11 cellular contexts compared by ENCODE assay signal in the genomic region with DNA sequence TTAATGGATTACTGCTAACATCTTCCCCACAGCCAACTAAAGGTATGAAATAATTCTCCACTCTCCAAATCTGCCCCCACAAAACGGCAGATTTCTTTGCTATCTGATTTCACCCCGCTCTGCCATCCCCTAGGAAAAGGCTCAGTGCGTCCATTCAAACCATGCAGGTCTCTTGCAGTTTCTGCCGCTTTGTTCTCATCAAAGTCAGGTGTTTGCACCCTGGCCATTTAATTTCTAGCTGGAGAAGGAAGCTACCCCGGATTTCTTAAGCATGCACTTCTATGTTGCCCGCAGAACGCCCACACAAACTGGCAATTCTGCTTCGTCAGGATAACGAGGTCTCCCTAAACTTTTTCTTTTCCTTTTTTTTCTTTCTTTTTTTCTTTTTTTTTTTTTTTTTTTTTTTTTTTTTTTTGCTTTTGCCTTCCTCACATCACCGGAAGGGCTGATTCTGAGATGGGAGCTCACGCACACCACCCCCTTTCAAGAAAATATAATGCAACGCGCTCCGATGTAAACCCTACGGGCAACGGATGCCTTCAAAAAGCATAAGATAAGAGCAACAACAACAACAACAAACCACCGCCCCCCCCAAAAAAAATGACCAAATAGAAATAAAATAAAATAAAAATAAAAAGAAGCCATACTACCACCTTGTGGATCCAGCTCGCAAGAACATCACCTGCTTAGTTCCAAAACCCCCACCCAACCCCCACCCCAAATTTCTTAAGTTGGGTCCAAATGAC. TPM values are rescaled to one million over a fixed set of nuclear protein-coding genes. Genes with fewer than 3 reads are reported as not detected.
A peak's percentile ranks its signal among the peaks of the same experiment; 100 is the strongest.
DNase-seq lines count a peak whose midpoint lies in the region; ATAC-seq and TF ChIP-seq lines count a peak whose summit lies in the region.
"Had no signal": no experiment of that assay in that cellular context is flagged by ENCODE, and none has a peak within 500 bp of the region (broad histone marks: within the 10 kb centered on the region; RNA-seq: fewer than 3 reads in every experiment).

No MANE protein-coding gene starts in this region.

- no peak overlapping the region for H2AFZ ChIP-seq in smooth muscle cell (ENCODE audit: low read depth)

- H3K27ac ChIP-seq in iPS-18a (ENCODE audit: low read length) (peak overlapping the region; percentile 19), smooth muscle cell (ENCODE audit: low read depth) (no peak overlapping the region)
- H3K27ac ChIP-seq: thoracic aorta had no signal

- 43% methylated on average over 18 of the region's 18 CpGs for WGBS in smooth muscle cell (ENCODE audit: low lambda C conversion rate)

- H3K79me2 ChIP-seq in smooth muscle cell (ENCODE audit: low read depth): no peaks in the 10 kb centered on the region

- H3K36me3 ChIP-seq in iPS-18a (ENCODE audit: control insufficient read depth, low read depth, low read length) (no peaks in the 10 kb centered on the region), smooth muscle cell (ENCODE audit: low read depth) (no peaks in the 10 kb centered on the region)
- H3K36me3 ChIP-seq: thoracic aorta had no signal

- no peaks in the 10 kb centered on the region for H4K20me1 ChIP-seq in smooth muscle cell (ENCODE audit: low read depth)

- H3K4me1 ChIP-seq in iPS-18a (ENCODE audit: control insufficient read depth, low read depth, low read length): peaks cover 31% of the 10 kb centered on the region
- H3K4me1 ChIP-seq in smooth muscle cell (ENCODE audit: low read depth): peaks cover 6% of the 10 kb centered on the region

- peak overlapping the region; percentile 83 for H3K4me2 ChIP-seq in smooth muscle cell

- no peak for TF ChIP-seq CTCF in smooth muscle cell (IDR thresholded peaks at IDR 0.05; ENCODE audit: borderline replicate concordance, insufficient read depth, poor library complexity, severe bottlenecking)

- peak overlapping the region; percentile 91 for H3K4me3 ChIP-seq in iPS-18a (ENCODE audit: low read length)
- peak overlapping the region; percentile 64 for H3K4me3 ChIP-seq in smooth muscle cell

- DNase-seq in NCI-H146 (lab: John Stamatoyannopoulos, UW) (peak; percentile 9), NCI-H146 treated with DMSO at 0.1 percent for 48 hours (lab: John Stamatoyannopoulos, UW; ENCODE audit: unreplicated experiment) (no peak), SK-N-DZ (ENCODE audit: low spot score) (peak; percentile 35), smooth muscle cell (lab: John Stamatoyannopoulos, UW; ENCODE audit: unreplicated experiment) (no peak), DMS 273 treated with DMSO at 0.1 percent for 48 hours (lab: John Stamatoyannopoulos, UW) (no peak)

- H3F3A ChIP-seq in smooth muscle cell (ENCODE audit: low read depth): no peaks in the 10 kb centered on the region

- H3K27me3 ChIP-seq in iPS-18a (ENCODE audit: control insufficient read depth, insufficient read depth, low read length): no peaks in the 10 kb centered on the region
- peaks cover 9% of the 10 kb centered on the region for H3K27me3 ChIP-seq in smooth muscle cell (ENCODE audit: low read depth)

- ATAC-seq in GM21515 (IDR thresholded peaks at IDR 0.05; ENCODE audit: unreplicated experiment): no peak
- ATAC-seq in HG02938 (IDR thresholded peaks at IDR 0.05; ENCODE audit: unreplicated experiment): no peak
- ATAC-seq: HCT116 had no signal

- peak overlapping the region; percentile 72 for H3K9ac ChIP-seq in iPS-18a (ENCODE audit: low read length)
- no peak overlapping the region for H3K9ac ChIP-seq in smooth muscle cell (ENCODE audit: low read depth)

- H3K9me3 ChIP-seq in iPS-18a (ENCODE audit: control insufficient read depth, low read depth, low read length) (no peaks in the 10 kb centered on the region), smooth muscle cell (replicated peaks; ENCODE audit: low read depth) (no peaks in the 10 kb centered on the region)
- H3K9me3 ChIP-seq: thoracic aorta had no signal

RNA-seq across cellular contexts. Expression of a gene that starts 3.2 kb away (rescaled TPM):
- 23.1 and 29.1 TPM in 2 replicates for polyA plus RNA-seq in SK-N-DZ (2014; cell fraction: cytosol; rRNA removed)
- 9.4 and 13.7 TPM in 2 replicates for polyA plus RNA-seq in SK-N-DZ (2014; cell fraction: nucleus; rRNA removed)
- 4.7 TPM in 2 replicates for total RNA-seq in smooth muscle cell
- 1.6 and 2.9 TPM in 2 replicates for polyA plus RNA-seq in smooth muscle cell
- total RNA-seq: activated T-helper 1 cell treated with anti-CD3 and anti-CD28 coated beads, Interleukin-12 subunit alpha, Interleukin-12 subunit beta, Interleukin-2, Interleukin-4 antibody, amounts not matched to agents 30 ng/mL and 10 ng/mL and 1 ng/mL, durations not matched to agents 14 hours and 24 hours and 36 hours had no signal

Comparison
In these comparisons a context has a peak if more than half of its experiments do, and no peak if none do; other contexts are left out.
1. DNase-seq: peak in NCI-H146 (single experiment) and SK-N-DZ (single experiment); none in NCI-H146 treated with DMSO at 0.1 percent for 48 hours (single experiment), smooth muscle cell (single experiment) and DMS 273 treated with DMSO at 0.1 percent for 48 hours (single experiment).